1 cellular context compared by ENCODE assay signal in the genomic region with DNA sequence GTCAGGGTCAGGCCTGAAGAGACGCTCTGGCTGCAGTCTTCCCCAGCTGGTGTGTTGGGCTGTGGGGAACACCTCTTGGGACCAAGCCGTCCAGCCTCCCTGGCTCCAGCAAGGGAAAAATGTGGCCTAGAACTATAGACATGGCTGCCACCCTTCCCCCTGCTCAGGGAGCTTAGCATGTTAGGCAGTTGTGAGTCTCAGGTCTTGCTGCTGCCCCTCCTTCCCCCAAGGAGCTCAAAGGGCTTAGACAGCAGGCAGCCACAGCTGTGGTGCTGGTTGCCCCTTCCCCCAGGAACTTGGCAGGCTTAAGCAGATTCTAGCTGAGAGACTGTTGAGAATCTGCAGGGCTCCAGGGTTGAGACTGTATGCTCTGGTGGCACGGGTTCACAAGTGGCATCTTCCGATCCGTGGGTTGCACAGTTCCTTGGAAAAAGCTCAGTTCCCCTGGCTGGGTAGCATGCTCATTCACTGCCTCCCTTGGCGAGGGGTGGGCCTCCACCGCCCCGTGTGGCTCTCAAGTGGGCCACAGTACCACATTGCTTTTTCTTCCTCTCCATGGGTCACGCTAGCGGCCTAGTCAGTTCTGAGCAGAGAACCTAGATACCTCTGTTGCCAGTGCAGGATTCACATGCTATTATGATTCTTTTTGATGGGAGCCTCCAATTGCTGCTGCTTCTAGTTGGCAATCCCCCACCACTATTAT.
TF ChIP-seq lines count a peak whose summit lies in the region.

No MANE protein-coding gene starts in this region.

TF ChIP-seq in GM23338, 12 proteins besides CTCF, POLR2A, EP300 and RAD21 (continued from another document):
- TF ChIP-seq POLR2AphosphoS5 (IDR thresholded peaks at IDR 0.05; ENCODE audit: low read depth) (no peak), ZNF331 (CRISPR knock-in tag; IDR thresholded peaks at IDR 0.05; ENCODE audit: low read depth) (no peak), EZH2phosphoT487 (IDR thresholded peaks at IDR 0.05; ENCODE audit: unreplicated experiment) (no peak), JUNB (IDR thresholded peaks at IDR 0.05; ENCODE audit: unreplicated experiment) (no peak)
